1 cellular context compared by ENCODE assay signal in genomic region chr6:138987643-138988468, GRCh38.
TF ChIP-seq lines count a peak whose summit lies in the region.

A gene with protein sequence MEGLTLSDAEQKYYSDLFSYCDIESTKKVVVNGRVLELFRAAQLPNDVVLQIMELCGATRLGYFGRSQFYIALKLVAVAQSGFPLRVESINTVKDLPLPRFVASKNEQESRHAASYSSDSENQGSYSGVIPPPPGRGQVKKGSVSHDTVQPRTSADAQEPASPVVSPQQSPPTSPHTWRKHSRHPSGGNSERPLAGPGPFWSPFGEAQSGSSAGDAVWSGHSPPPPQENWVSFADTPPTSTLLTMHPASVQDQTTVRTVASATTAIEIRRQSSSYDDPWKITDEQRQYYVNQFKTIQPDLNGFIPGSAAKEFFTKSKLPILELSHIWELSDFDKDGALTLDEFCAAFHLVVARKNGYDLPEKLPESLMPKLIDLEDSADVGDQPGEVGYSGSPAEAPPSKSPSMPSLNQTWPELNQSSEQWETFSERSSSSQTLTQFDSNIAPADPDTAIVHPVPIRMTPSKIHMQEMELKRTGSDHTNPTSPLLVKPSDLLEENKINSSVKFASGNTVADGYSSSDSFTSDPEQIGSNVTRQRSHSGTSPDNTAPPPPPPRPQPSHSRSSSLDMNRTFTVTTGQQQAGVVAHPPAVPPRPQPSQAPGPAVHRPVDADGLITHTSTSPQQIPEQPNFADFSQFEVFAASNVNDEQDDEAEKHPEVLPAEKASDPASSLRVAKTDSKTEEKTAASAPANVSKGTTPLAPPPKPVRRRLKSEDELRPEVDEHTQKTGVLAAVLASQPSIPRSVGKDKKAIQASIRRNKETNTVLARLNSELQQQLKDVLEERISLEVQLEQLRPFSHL (minus strand): TSS chr6:138988253. CDS start chr6:138987682, 571 bp downstream.

TF ChIP-seq in HepG2, 621 proteins besides CTCF, POLR2A, EP300 and RAD21 (continued from another document and continues in another):
- peak; percentile 27; the same call in 1 of the 2 replicates for TF ChIP-seq NFAT5 (CRISPR knock-in tag; IDR thresholded peaks at IDR 0.05)
- TF ChIP-seq, protein P1, sequence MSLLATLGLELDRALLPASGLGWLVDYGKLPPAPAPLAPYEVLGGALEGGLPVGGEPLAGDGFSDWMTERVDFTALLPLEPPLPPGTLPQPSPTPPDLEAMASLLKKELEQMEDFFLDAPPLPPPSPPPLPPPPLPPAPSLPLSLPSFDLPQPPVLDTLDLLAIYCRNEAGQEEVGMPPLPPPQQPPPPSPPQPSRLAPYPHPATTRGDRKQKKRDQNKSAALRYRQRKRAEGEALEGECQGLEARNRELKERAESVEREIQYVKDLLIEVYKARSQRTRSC (CRISPR knock-in tag; IDR thresholded peaks at IDR 0.05; ENCODE audit: low read depth): no peak
- TF ChIP-seq ZZZ3 (CRISPR knock-in tag; IDR thresholded peaks at IDR 0.05; ENCODE audit: borderline replicate concordance): peak; percentile 87; the same call in 1 of the 2 replicates
- TF ChIP-seq ZNF251 (CRISPR knock-in tag; IDR thresholded peaks at IDR 0.05): no peak
- no peak for TF ChIP-seq ZNF737 (CRISPR knock-in tag; IDR thresholded peaks at IDR 0.05; ENCODE audit: borderline replicate concordance)
- TF ChIP-seq ZNF615 (CRISPR knock-in tag; IDR thresholded peaks at IDR 0.05; ENCODE audit: borderline replicate concordance): no peak
- peak; percentile 93 for TF ChIP-seq ELF3 (CRISPR knock-in tag; IDR thresholded peaks at IDR 0.05)
- peak; percentile 68; the same call in 1 of the 2 replicates for TF ChIP-seq PCBP1 (IDR thresholded peaks at IDR 0.05; ENCODE audit: borderline replicate concordance, low read depth, low read length)
- TF ChIP-seq HMG20B (CRISPR knock-in tag; conservative IDR thresholded peaks at IDR 0.05): peak; percentile 71; the same call in 1 of the 2 replicates
- TF ChIP-seq ZNF577 (CRISPR knock-in tag; IDR thresholded peaks at IDR 0.05; ENCODE audit: borderline replicate concordance, low read depth): no peak
- no peak for TF ChIP-seq ATAD3A (CRISPR knock-in tag; IDR thresholded peaks at IDR 0.05)
- peak; percentile 96; the same call in 1 of the 2 replicates for TF ChIP-seq CBX5 (CRISPR knock-in tag; IDR thresholded peaks at IDR 0.05; ENCODE audit: borderline replicate concordance)
- peak; percentile 18; the same call in 1 of the 2 replicates for TF ChIP-seq LBX2 (CRISPR knock-in tag; IDR thresholded peaks at IDR 0.05; ENCODE audit: borderline replicate concordance)
- TF ChIP-seq TERF1 (CRISPR knock-in tag; IDR thresholded peaks at IDR 0.05): no peak
- TF ChIP-seq, protein P2, sequence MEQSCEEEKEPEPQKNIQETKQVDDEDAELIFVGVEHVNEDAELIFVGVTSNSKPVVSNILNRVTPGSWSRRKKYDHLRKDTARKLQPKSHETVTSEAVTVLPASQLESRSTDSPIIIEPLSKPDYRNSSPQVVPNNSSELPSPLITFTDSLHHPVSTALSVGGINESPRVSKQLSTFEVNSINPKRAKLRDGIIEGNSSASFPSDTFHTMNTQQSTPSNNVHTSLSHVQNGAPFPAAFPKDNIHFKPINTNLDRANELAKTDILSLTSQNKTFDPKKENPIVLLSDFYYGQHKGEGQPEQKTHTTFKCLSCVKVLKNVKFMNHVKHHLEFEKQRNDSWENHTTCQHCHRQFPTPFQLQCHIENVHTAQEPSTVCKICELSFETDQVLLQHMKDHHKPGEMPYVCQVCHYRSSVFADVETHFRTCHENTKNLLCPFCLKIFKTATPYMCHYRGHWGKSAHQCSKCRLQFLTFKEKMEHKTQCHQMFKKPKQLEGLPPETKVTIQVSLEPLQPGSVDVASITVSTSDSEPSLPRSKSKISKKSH (CRISPR knock-in tag; IDR thresholded peaks at IDR 0.05; ENCODE audit: borderline replicate concordance): peak; percentile 87; the same call in 1 of the 2 replicates
- TF ChIP-seq CBX1 (IDR thresholded peaks at IDR 0.05; ENCODE audit: low read depth): no peak
- peak; percentile 93 for TF ChIP-seq KAT8 (CRISPR knock-in tag; IDR thresholded peaks at IDR 0.05)
- TF ChIP-seq HDAC1 (CRISPR knock-in tag; IDR thresholded peaks at IDR 0.05): peak; percentile 89
- TF ChIP-seq, protein P3, sequence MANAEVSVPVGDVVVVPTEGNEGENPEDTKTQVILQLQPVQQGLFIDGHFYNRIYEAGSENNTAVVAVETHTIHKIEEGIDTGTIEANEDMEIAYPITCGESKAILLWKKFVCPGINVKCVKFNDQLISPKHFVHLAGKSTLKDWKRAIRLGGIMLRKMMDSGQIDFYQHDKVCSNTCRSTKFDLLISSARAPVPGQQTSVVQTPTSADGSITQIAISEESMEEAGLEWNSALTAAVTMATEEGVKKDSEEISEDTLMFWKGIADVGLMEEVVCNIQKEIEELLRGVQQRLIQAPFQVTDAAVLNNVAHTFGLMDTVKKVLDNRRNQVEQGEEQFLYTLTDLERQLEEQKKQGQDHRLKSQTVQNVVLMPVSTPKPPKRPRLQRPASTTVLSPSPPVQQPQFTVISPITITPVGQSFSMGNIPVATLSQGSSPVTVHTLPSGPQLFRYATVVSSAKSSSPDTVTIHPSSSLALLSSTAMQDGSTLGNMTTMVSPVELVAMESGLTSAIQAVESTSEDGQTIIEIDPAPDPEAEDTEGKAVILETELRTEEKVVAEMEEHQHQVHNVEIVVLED (CRISPR knock-in tag; IDR thresholded peaks at IDR 0.05; ENCODE audit: borderline replicate concordance): peak; percentile 76; the same call in 1 of the 2 replicates
- no peak for TF ChIP-seq JARID2 (CRISPR knock-in tag; IDR thresholded peaks at IDR 0.05; ENCODE audit: insufficient replicate concordance)
- TF ChIP-seq TBX3 (IDR thresholded peaks at IDR 0.05; ENCODE audit: borderline replicate concordance): no peak
- TF ChIP-seq ZNF446 (CRISPR knock-in tag; IDR thresholded peaks at IDR 0.05): peak; percentile 76; the same call in 1 of the 2 replicates
- TF ChIP-seq ZMYM2 (CRISPR knock-in tag; IDR thresholded peaks at IDR 0.05): peak; percentile 83; the same call in 1 of the 2 replicates
- TF ChIP-seq U2AF1 (optimal IDR thresholded peaks at IDR 0.05; ENCODE audit: low read depth, low read length): no peak
- TF ChIP-seq, protein P4, sequence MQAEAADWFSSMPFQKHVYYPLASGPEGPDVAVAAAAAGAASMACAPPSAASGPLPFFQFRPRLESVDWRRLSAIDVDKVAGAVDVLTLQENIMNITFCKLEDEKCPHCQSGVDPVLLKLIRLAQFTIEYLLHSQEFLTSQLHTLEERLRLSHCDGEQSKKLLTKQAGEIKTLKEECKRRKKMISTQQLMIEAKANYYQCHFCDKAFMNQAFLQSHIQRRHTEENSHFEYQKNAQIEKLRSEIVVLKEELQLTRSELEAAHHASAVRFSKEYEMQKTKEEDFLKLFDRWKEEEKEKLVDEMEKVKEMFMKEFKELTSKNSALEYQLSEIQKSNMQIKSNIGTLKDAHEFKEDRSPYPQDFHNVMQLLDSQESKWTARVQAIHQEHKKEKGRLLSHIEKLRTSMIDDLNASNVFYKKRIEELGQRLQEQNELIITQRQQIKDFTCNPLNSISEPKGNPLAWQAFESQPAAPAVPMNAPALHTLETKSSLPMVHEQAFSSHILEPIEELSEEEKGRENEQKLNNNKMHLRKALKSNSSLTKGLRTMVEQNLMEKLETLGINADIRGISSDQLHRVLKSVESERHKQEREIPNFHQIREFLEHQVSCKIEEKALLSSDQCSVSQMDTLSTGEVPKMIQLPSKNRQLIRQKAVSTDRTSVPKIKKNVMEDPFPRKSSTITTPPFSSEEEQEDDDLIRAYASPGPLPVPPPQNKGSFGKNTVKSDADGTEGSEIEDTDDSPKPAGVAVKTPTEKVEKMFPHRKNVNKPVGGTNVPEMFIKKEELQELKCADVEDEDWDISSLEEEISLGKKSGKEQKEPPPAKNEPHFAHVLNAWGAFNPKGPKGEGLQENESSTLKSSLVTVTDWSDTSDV (CRISPR knock-in tag; IDR thresholded peaks at IDR 0.05): peak; percentile 74; the same call in 1 of the 2 replicates
- peak; percentile 17; the same call in 1 of the 2 replicates for TF ChIP-seq ZNF563 (CRISPR knock-in tag; IDR thresholded peaks at IDR 0.05)
- 0 out of 2 replicates have a peak, but pooled peaks have one; percentile 53 for TF ChIP-seq TOE1 (CRISPR knock-in tag; IDR thresholded peaks at IDR 0.05)
- TF ChIP-seq, protein P5, sequence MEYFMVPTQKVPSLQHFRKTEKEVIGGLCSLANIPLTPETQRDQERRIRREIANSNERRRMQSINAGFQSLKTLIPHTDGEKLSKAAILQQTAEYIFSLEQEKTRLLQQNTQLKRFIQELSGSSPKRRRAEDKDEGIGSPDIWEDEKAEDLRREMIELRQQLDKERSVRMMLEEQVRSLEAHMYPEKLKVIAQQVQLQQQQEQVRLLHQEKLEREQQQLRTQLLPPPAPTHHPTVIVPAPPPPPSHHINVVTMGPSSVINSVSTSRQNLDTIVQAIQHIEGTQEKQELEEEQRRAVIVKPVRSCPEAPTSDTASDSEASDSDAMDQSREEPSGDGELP (IDR thresholded peaks at IDR 0.05; ENCODE audit: borderline replicate concordance, low read depth): no peak
- no peak for TF ChIP-seq KDM6A (CRISPR knock-in tag; IDR thresholded peaks at IDR 0.05; ENCODE audit: low read depth)
- TF ChIP-seq ELK4 (CRISPR knock-in tag; IDR thresholded peaks at IDR 0.05; ENCODE audit: borderline replicate concordance): no peak
- peak; percentile 87 for TF ChIP-seq HDAC2 (CRISPR knock-in tag; IDR thresholded peaks at IDR 0.05)
- TF ChIP-seq ZBTB33 (CRISPR knock-in tag; IDR thresholded peaks at IDR 0.05): peak; percentile 71; the same call in 1 of the 2 replicates
- TF ChIP-seq RFXANK (CRISPR knock-in tag; IDR thresholded peaks at IDR 0.05): no peak
- peak; percentile 90 for TF ChIP-seq ELF1 (CRISPR knock-in tag; IDR thresholded peaks at IDR 0.05)
- TF ChIP-seq ZNF121 (CRISPR knock-in tag; IDR thresholded peaks at IDR 0.05): peak; percentile 85
- TF ChIP-seq KMT2B (CRISPR knock-in tag; IDR thresholded peaks at IDR 0.05): peak; percentile 96
- peak; percentile 62; the same call in 1 of the 2 replicates for TF ChIP-seq ZNF333 (CRISPR knock-in tag; IDR thresholded peaks at IDR 0.05; ENCODE audit: borderline replicate concordance)
